8 cellular contexts compared by ENCODE assay signal in the genomic region with DNA sequence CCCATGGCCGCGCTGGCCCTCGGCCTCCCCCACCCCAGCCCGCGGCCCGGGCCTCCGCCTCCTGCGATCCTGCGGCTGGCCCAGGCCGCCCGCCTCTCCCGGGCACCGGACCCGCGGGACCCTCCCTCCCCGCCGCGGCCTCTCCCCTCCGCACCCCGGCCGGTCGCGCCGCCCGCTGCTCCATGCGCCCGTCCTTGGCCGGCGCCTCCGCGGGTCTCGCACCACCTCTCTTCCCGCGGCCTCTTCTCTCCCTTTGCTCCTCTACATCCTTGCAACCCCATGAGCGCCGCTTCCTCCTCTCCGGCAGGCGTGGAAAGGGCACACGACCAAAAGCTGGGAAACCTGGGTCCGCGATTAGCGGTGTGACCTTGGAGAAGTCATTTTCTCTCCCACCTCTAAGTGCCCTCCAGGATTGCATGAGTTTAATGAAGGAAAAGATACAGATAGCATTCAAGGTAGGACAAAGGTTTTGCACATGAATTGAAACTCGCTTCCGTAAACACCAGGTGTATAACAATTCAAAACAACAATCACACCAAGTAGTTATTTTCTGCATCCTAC. TPM values are rescaled to one million over a fixed set of nuclear protein-coding genes. Genes with fewer than 3 reads are reported as not detected.
DNase-seq lines count a peak whose midpoint lies in the region; ATAC-seq and TF ChIP-seq lines count a peak whose summit lies in the region.

No MANE protein-coding gene starts in this region.

- H3K27ac ChIP-seq in gastroesophageal sphincter: peak overlapping the region in 3 of 4 donors; percentile 83 to 90 (median 86)

- WGBS in gastroesophageal sphincter (ENCODE audit: low coverage in 1 of 2), 2 donors: 17% methylated on average over 12 of the region's 44 CpGs; no CpG with 5 or more reads in 1 of the 2 donors

- ATAC-seq in GM18907 (IDR thresholded peaks at IDR 0.05; ENCODE audit: unreplicated experiment) (peak; percentile 29), HG03342 (IDR thresholded peaks at IDR 0.05; ENCODE audit: unreplicated experiment) (peak; percentile 35), gastroesophageal sphincter (peak; percentile 59)

- H3K4me1 ChIP-seq in gastroesophageal sphincter: peaks cover 0 to 15% (median 0%) of the 10 kb centered on the region in 3 donors

- no peaks in the 10 kb centered on the region for H3K27me3 ChIP-seq in gastroesophageal sphincter

- DNase-seq in AG08396 (ENCODE audit: low spot score): peak; percentile 80
- DNase-seq in NCI-H82 treated with DMSO at 0.1 percent for 48 hours (lab: John Stamatoyannopoulos, UW; ENCODE audit: unreplicated experiment): peak; percentile 16
- peak; percentile 9 for DNase-seq in activated gamma-delta T cell treated with Interleukin-2 at 50 U/mL for 16 hours
- DNase-seq in occipital lobe (lab: John Stamatoyannopoulos, UW): peak; percentile 47
- no peak for DNase-seq in GM10266 (ENCODE audit: extremely low spot score)

- TF ChIP-seq CTCF in gastroesophageal sphincter (IDR thresholded peaks at IDR 0.05) (peak in 2 of 4 experiments; percentile 3 to 11), GM10266 (IDR thresholded peaks at IDR 0.05; ENCODE audit: control insufficient read depth, insufficient read depth, low read depth, missing control alignments) (no peak)

- H3K4me3 ChIP-seq in gastroesophageal sphincter: peak overlapping the region; percentile 97 to 99

- TF ChIP-seq POLR2A in gastroesophageal sphincter (IDR thresholded peaks at IDR 0.05): no peak

- no peaks in the 10 kb centered on the region for H3K9me3 ChIP-seq in gastroesophageal sphincter

- H3K36me3 ChIP-seq in gastroesophageal sphincter: no peaks in the 10 kb centered on the region

- no peak for TF ChIP-seq EP300 in gastroesophageal sphincter (IDR thresholded peaks at IDR 0.05)

RNA-seq across cellular contexts. Expression of a gene that starts 0.4 kb away (rescaled TPM):
- total RNA-seq in gastroesophageal sphincter: 10 to 100 TPM; 41.7 to 47.9 (median 43.8) TPM
- total RNA-seq in occipital lobe: 226 TPM
